In genomic region chr6:30511147-30511546, GRCh38 we compare ENCODE assay signal across 13 cellular contexts. TPM values are rescaled to one million over a fixed set of nuclear protein-coding genes. Genes with fewer than 3 reads are reported as not detected.
DNase-seq lines count a peak whose midpoint lies in the region; ATAC-seq and TF ChIP-seq lines count a peak whose summit lies in the region.
"Had no signal": no experiment of that assay in that cellular context is flagged by ENCODE, and none has a peak within 500 bp of the region (broad histone marks: within the 10 kb centered on the region; RNA-seq: fewer than 3 reads in every experiment).

No MANE protein-coding gene starts in this region.

- H3F3A ChIP-seq in DOHH2 (ENCODE audit: control insufficient read depth, insufficient read depth): peaks cover 23% of the 10 kb centered on the region

- H3K27me3 ChIP-seq in CD4-positive, alpha-beta T cell (ENCODE audit: control insufficient read depth, insufficient read depth, low read length): no peaks in the 10 kb centered on the region
- H3K27me3 ChIP-seq in DOHH2 (ENCODE audit: control insufficient read depth, low read length) (peaks cover 32% of the 10 kb centered on the region), upper lobe of left lung (no peaks in the 10 kb centered on the region)
- H3K27me3 ChIP-seq: cardiac muscle cell, pancreas had no signal

- WGBS in upper lobe of left lung, 2 donors: 63 to 71% methylated on average over 5 of the region's 5 CpGs

- no peak for TF ChIP-seq POLR2A in upper lobe of left lung (IDR thresholded peaks at IDR 0.05)

- no peaks in the 10 kb centered on the region for H3K9me2 ChIP-seq in DOHH2 (replicated peaks; ENCODE audit: control insufficient read depth, low read length)

- peak overlapping the region; percentile 13; the same call in 1 of the 2 replicates for H3K4me2 ChIP-seq in DOHH2 (ENCODE audit: low read length)

- no peak for TF ChIP-seq EP300 in upper lobe of left lung (IDR thresholded peaks at IDR 0.05)

- CTCF ChIA-PET in CD4-positive, alpha-beta T cell (lab: Charles Lee): interaction anchor here (1.2 to 6.3 kb wide), 8 partner anchors 10 to 86 kb away, joined by 3 to 33 read pairs (median 5); no protein-coding TSS in a partner anchor

- H3K4me3 ChIP-seq in DOHH2 (ENCODE audit: low read length): no peak overlapping the region
- H3K4me3 ChIP-seq in upper lobe of left lung: no peak overlapping the region
- H3K4me3 ChIP-seq: cardiac muscle cell, pancreas had no signal

- intact Hi-C loops in CD4-positive, alpha-beta T cell (cut with DNase I, micrococcal nuclease): no loop called here

- no peaks in the 10 kb centered on the region for H3K79me2 ChIP-seq in DOHH2 (ENCODE audit: control insufficient read depth, low read length)

- no peaks in the 10 kb centered on the region for H3K9me3 Mint-ChIP-seq in CD4-positive, alpha-beta T cell
- H3K9me3 Mint-ChIP-seq in activated naive CD8-positive, alpha-beta T cell (ENCODE audit: low read depth): no peaks in the 10 kb centered on the region
- peaks cover 0 to 3% (median 0%) of the 10 kb centered on the region in 9 donors for H3K9me3 Mint-ChIP-seq in naive thymus-derived CD8-positive, alpha-beta T cell

- peaks cover 76% of the 10 kb centered on the region for H3K4me1 Mint-ChIP-seq in CD4-positive, alpha-beta T cell (ENCODE audit: low read depth)
- H3K4me1 Mint-ChIP-seq in activated naive CD8-positive, alpha-beta T cell (ENCODE audit: low read depth): peaks cover 82% of the 10 kb centered on the region
- peaks cover 29 to 89% (median 78%) of the 10 kb centered on the region in 4 donors for H3K4me1 Mint-ChIP-seq in naive thymus-derived CD8-positive, alpha-beta T cell

- POLR2A ChIA-PET in CD4-positive, alpha-beta T cell (lab: Charles Lee): interaction anchor here (2.2 to 5.6 kb wide), 5 partner anchors 11 to 104 kb away, joined by 7 to 206 read pairs (median 18); partner anchors contain the start of gene HLA-E
- POLR2A ChIA-PET in naive thymus-derived CD8-positive, alpha-beta T cell (lab: Charles Lee): interaction anchor here (1.0 to 16.3 kb wide), 5 partner anchors 8 to 31 kb away, joined by 4 to 540 read pairs (median 43); partner anchors contain the start of gene HLA-E

- H4K20me1 ChIP-seq in DOHH2 (ENCODE audit: control insufficient read depth, insufficient read depth, low read depth, low read length): no peaks in the 10 kb centered on the region

- DNase-seq in CD4-positive, alpha-beta T cell: no peak
- DNase-seq in naive thymus-derived CD8-positive, alpha-beta T cell: no peak
- DNase-seq in SW480 (ENCODE audit: low spot score) (no peak), upper lobe of left lung (no peak)
- DNase-seq: activated CD8-positive, alpha-beta memory T cell treated with anti-CD3 and anti-CD28 coated beads for 24 hours; pancreas; T1000 had no signal

- no peaks in the 10 kb centered on the region for H3K9me3 ChIP-seq in CD4-positive, alpha-beta T cell (ENCODE audit: control insufficient read depth, low read length)
- H3K9me3 ChIP-seq in DOHH2 (ENCODE audit: control insufficient read depth, insufficient read depth, low read length): no peaks in the 10 kb centered on the region
- no peaks in the 10 kb centered on the region for H3K9me3 ChIP-seq in upper lobe of left lung
- H3K9me3 ChIP-seq: pancreas had no signal

- TF ChIP-seq CTCF in CD4-positive, alpha-beta T cell (IDR thresholded peaks at IDR 0.05): no peak
- TF ChIP-seq CTCF in DOHH2 (IDR thresholded peaks at IDR 0.05; ENCODE audit: low read depth, low read length, poor library complexity, severe bottlenecking) (no peak), upper lobe of left lung (IDR thresholded peaks at IDR 0.05) (no peak)

- peak overlapping the region; percentile 81 for H3K27ac Mint-ChIP-seq in CD4-positive, alpha-beta T cell
- H3K27ac Mint-ChIP-seq in activated naive CD8-positive, alpha-beta T cell: peak overlapping the region; percentile 41
- peak overlapping the region; percentile 35 to 93 (median 87) for H3K27ac Mint-ChIP-seq in naive thymus-derived CD8-positive, alpha-beta T cell

- H3K27ac ChIP-seq in CD4-positive, alpha-beta T cell (ENCODE audit: low read depth, low read length): no peak overlapping the region
- H3K27ac ChIP-seq in DOHH2 (ENCODE audit: low read depth, low read length) (no peak overlapping the region), upper lobe of left lung (peak overlapping the region in 2 of 4 donors; percentile 42 to 81)
- H3K27ac ChIP-seq: C4-2B, cardiac muscle cell, pancreas had no signal

- no peaks in the 10 kb centered on the region for H3K27me3 Mint-ChIP-seq in CD4-positive, alpha-beta T cell
- no peaks in the 10 kb centered on the region for H3K27me3 Mint-ChIP-seq in activated naive CD8-positive, alpha-beta T cell
- peaks cover 0 to 2% (median 0%) of the 10 kb centered on the region in 5 donors for H3K27me3 Mint-ChIP-seq in naive thymus-derived CD8-positive, alpha-beta T cell

- H3K4me3 Mint-ChIP-seq in CD4-positive, alpha-beta T cell: peak overlapping the region; percentile 50
- H3K4me3 Mint-ChIP-seq in activated naive CD8-positive, alpha-beta T cell: peak overlapping the region; percentile 15
- peak overlapping the region; percentile 41 to 75 (median 62) for H3K4me3 Mint-ChIP-seq in naive thymus-derived CD8-positive, alpha-beta T cell

- ATAC-seq in CD4-positive, alpha-beta T cell (ENCODE audit: poor library complexity): no peak
- ATAC-seq in naive thymus-derived CD8-positive, alpha-beta T cell: no peak
- ATAC-seq in upper lobe of left lung (ENCODE audit: low FRiP score in 2 of 2): no peak
- no peak for ATAC-seq in HG03460 (IDR thresholded peaks at IDR 0.05; ENCODE audit: unreplicated experiment)
- ATAC-seq: activated naive CD4-positive, alpha-beta T cell treated with anti-CD3 and anti-CD28 coated beads, Interleukin-2, amount 50 U/mL, for 72 hours; pancreas had no signal

- peaks cover 4% of the 10 kb centered on the region for H3K36me3 Mint-ChIP-seq in CD4-positive, alpha-beta T cell (ENCODE audit: low read depth)
- no peaks in the 10 kb centered on the region for H3K36me3 Mint-ChIP-seq in activated naive CD8-positive, alpha-beta T cell
- H3K36me3 Mint-ChIP-seq in naive thymus-derived CD8-positive, alpha-beta T cell: no peaks in the 10 kb centered on the region
- H3K36me3 Mint-ChIP-seq: activated naive CD4-positive, alpha-beta T cell treated with anti-CD3 and anti-CD28 coated beads, Interleukin-2, amount 50 U/mL, for 72 hours had no signal

- H3K4me1 ChIP-seq in DOHH2 (ENCODE audit: control insufficient read depth, low read length): peaks cover 73% of the 10 kb centered on the region
- H3K4me1 ChIP-seq in upper lobe of left lung: peaks cover 21 to 31% (median 29%) of the 10 kb centered on the region in 4 donors
- H3K4me1 ChIP-seq: pancreas had no signal

- H3K36me3 ChIP-seq in DOHH2 (ENCODE audit: control insufficient read depth, low read length) (no peaks in the 10 kb centered on the region), upper lobe of left lung (no peaks in the 10 kb centered on the region)
- H3K36me3 ChIP-seq: cardiac muscle cell, pancreas had no signal

RNA-seq across cellular contexts. Expression of gene HLA-E, which starts 21.8 kb away (rescaled TPM):
- 1,000 to 10,000 TPM; 1,136 to 1,173 TPM for total RNA-seq in CD4-positive, alpha-beta T cell
- 1,000 to 10,000 TPM; 1,291 to 1,305 TPM for total RNA-seq in naive thymus-derived CD8-positive, alpha-beta T cell
- polyA plus RNA-seq in naive thymus-derived CD8-positive, alpha-beta T cell: 1,000 to 10,000 TPM; 2,699 to 2,977 (median 2,826) TPM
- total RNA-seq in upper lobe of left lung: 1,000 to 10,000 TPM in 2 of 6 donors, 100 to 1,000 TPM in 4; 553 to 1,296 (median 975) TPM

RNA-seq across cellular contexts. Expression of gene GNL1, which starts 45.1 kb away (rescaled TPM):
- 100 to 1,000 TPM; 145 to 151 TPM for total RNA-seq in CD4-positive, alpha-beta T cell
- 10 to 100 TPM; 78.0 to 80.7 TPM for total RNA-seq in naive thymus-derived CD8-positive, alpha-beta T cell
- 10 to 100 TPM; 24.7 to 34.1 (median 28.7) TPM for polyA plus RNA-seq in naive thymus-derived CD8-positive, alpha-beta T cell
- total RNA-seq in upper lobe of left lung: 10 to 100 TPM; 30.4 to 60.6 (median 51.2) TPM

RNA-seq across cellular contexts. Expression of gene PRR3, which starts 45.9 kb away (rescaled TPM):
- 10 to 100 TPM; 10.3 to 13.2 TPM for total RNA-seq in CD4-positive, alpha-beta T cell
- total RNA-seq in naive thymus-derived CD8-positive, alpha-beta T cell: 10 to 100 TPM; 28.4 to 28.9 TPM
- polyA plus RNA-seq in naive thymus-derived CD8-positive, alpha-beta T cell: 10 to 100 TPM in 1 of 3 donors, 1 to 10 TPM in 2; 7.9 to 12.7 (median 8.6) TPM
- total RNA-seq in upper lobe of left lung: 10 to 100 TPM in 1 of 6 donors, 1 to 10 TPM in 5; 6.0 to 13.6 (median 7.0) TPM
